Comparison of ENCODE assay signal across 8 cellular contexts in the genomic region with DNA sequence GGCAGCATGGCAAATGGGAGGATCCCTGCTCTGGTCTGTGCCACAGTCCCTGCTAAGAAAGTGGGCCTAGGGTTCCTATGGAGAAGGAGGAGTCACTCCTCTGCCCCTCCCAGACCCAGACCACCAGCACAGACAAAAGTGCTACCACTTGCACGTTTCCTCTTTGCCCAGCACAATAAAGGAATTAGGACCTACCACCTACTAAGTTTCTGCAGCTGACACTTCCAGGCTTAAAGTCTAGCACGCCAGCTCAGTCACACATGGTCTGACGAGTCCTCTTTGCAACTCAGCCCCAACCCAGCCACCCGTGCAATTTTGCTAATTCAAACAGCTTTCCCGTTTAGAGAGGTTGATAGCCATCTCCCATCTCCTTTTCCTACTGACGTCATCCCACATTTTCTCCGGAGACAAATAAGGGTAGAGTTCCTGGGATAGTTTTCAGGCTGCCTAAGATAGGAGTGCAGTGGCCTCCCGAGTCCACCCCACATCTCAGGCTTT.
DNase-seq lines count a peak whose midpoint lies in the region; FAIRE-seq and TF ChIP-seq lines count a peak whose summit lies in the region.

No MANE protein-coding gene starts in this region.

- no peaks in the 10 kb centered on the region for H3K9me2 ChIP-seq in OCI-LY1 (ENCODE audit: low read depth, low read length)

- peaks cover 62% of the 10 kb centered on the region for H3K4me1 ChIP-seq in OCI-LY1 (ENCODE audit: insufficient read depth, low read length, severe bottlenecking)
- H3K4me1 ChIP-seq in mononuclear cell (ENCODE audit: insufficient read depth, low read length) = peaks cover 47% of the 10 kb centered on the region

- H3K4me3 ChIP-seq in OCI-LY1 (ENCODE audit: low read depth, low read length, poor library complexity, severe bottlenecking) = peak overlapping the region; percentile 91
- peak overlapping the region; percentile 47 to 86 (median 75) for H3K4me3 ChIP-seq in dorsolateral prefrontal cortex
- H3K4me3 ChIP-seq in mononuclear cell (ENCODE audit: low read length) = peak overlapping the region; percentile 63

- no peaks in the 10 kb centered on the region for H3K27me3 ChIP-seq in OCI-LY1 (ENCODE audit: insufficient read depth, low read length)
- no peaks in the 10 kb centered on the region for H3K27me3 ChIP-seq in dorsolateral prefrontal cortex
- no peaks in the 10 kb centered on the region for H3K27me3 ChIP-seq in mononuclear cell (ENCODE audit: insufficient read depth, low read length)

- intact Hi-C loops in dorsolateral prefrontal cortex (cut with DNase I) = loop anchor here (2.0 to 5.0 kb wide), 4 partner anchors 25 to 67 kb away; a partner anchor contains a TSS

- peaks cover 59% of the 10 kb centered on the region for H3K79me2 ChIP-seq in OCI-LY1 (ENCODE audit: insufficient read depth, low read length)

- TF ChIP-seq CTCF in OCI-LY1 (IDR thresholded peaks at IDR 0.05; ENCODE audit: low read length) (no peak), dorsolateral prefrontal cortex (IDR thresholded peaks at IDR 0.05 in 54 of 56, conservative IDR thresholded peaks at IDR 0.05 in 2 of 56; ENCODE audit: low read depth in 1 of 56, partially characterized antibody in 56 of 56) (no peak)

- DNase-seq in A172 (ENCODE audit: low spot score) (peak; percentile 42), GM12892 (ENCODE audit: insufficient read length) (no peak), dorsolateral prefrontal cortex (no peak), urothelium cell line (ENCODE audit: low spot score) (no peak), activated gamma-delta T cell treated with Interleukin-2 at 50 U/mL for 16 hours (no peak), DMS79 (lab: John Stamatoyannopoulos, UW) (no peak)

- no peaks in the 10 kb centered on the region for H3F3A ChIP-seq in OCI-LY1 (ENCODE audit: insufficient read depth, low read length)

- H3K9me3 ChIP-seq in OCI-LY1 (ENCODE audit: low read length) (no peaks in the 10 kb centered on the region), mononuclear cell (ENCODE audit: low read depth, low read length) (no peaks in the 10 kb centered on the region)

- peak overlapping the region; percentile 80 for H3K27ac ChIP-seq in OCI-LY1 (ENCODE audit: low read depth, low read length, poor library complexity, severe bottlenecking)
- H3K27ac ChIP-seq in dorsolateral prefrontal cortex = peak overlapping the region; percentile 22 to 99 (median 96)

- H3K9ac ChIP-seq in OCI-LY1 (ENCODE audit: low read length) = peak overlapping the region; percentile 88

- FAIRE-seq in GM12892 (lab: Jason Lieb, UNC) = peak; percentile 50
- FAIRE-seq in urothelium cell line (lab: Jason Lieb, UNC) = peak; percentile 63

- peak overlapping the region; percentile 82 for H3K4me2 ChIP-seq in OCI-LY1 (ENCODE audit: low read length)

- H2AFZ ChIP-seq in OCI-LY1 (ENCODE audit: low read length) = no peak overlapping the region

- no peaks in the 10 kb centered on the region for H4K20me1 ChIP-seq in OCI-LY1 (ENCODE audit: insufficient read depth, low read length)

- H3K36me3 ChIP-seq in OCI-LY1 (ENCODE audit: insufficient read depth, low read length) = peaks cover 7% of the 10 kb centered on the region

- TF ChIP-seq POLR2A in GM12892 (IDR thresholded peaks at IDR 0.05; ENCODE audit: low read depth, low read length) = no peak
